8 cellular contexts compared by ENCODE assay signal in genomic region chr5:132495672-132496630, GRCh38. TPM values are rescaled to one million over a fixed set of nuclear protein-coding genes. Genes with fewer than 3 reads are reported as not detected.
DNase-seq lines count a peak whose midpoint lies in the region; ATAC-seq and TF ChIP-seq lines count a peak whose summit lies in the region.

No MANE protein-coding gene starts in this region.

- H3K4me2 ChIP-seq in OCI-LY7 (ENCODE audit: low read length), result peak overlapping the region; percentile 99

- peak overlapping the region; percentile 82 for H3K9ac ChIP-seq in mucosa of stomach (ENCODE audit: low read length)

- DNase-seq in Caki2 (ENCODE audit: low read depth) (peak; percentile 82), HuH-7 (ENCODE audit: low spot score) (peak; percentile 90), OCI-LY7 (ENCODE audit: low spot score) (peak; percentile 93), erythroblast (lab: John Stamatoyannopoulos, UW) (peak; percentile 87 to 90)
- DNase-seq in activated T-cell treated with anti-CD3 and anti-CD28 coated beads, Interleukin-2, amount 50 U/mL, for 1 hour, result peak; percentile 80
- peak; percentile 69 to 73 for DNase-seq in stimulated activated CD8-positive, alpha-beta memory T cell treated with anti-CD3 and anti-CD28 coated beads, Interleukin-7, amount 100 ng/mL, for 1 hour (ENCODE audit: low read depth in 2 of 2)

- peak overlapping the region; percentile 73; the same call in 1 of the 2 replicates for H2AFZ ChIP-seq in OCI-LY7 (ENCODE audit: low read length)

- TF ChIP-seq POLR2A in erythroblast (IDR thresholded peaks at IDR 0.05; ENCODE audit: low read length), result peak; percentile 39

- no peaks in the 10 kb centered on the region for H3K9me3 ChIP-seq in OCI-LY7 (ENCODE audit: low read length)
- H3K9me3 ChIP-seq in mucosa of stomach (ENCODE audit: control insufficient read depth, low read length), result no peaks in the 10 kb centered on the region

- H3K4me1 ChIP-seq in OCI-LY7 (ENCODE audit: insufficient read depth, low read length, poor library complexity, severe bottlenecking) (peaks cover 65% of the 10 kb centered on the region), mucosa of stomach (ENCODE audit: control insufficient read depth, insufficient read depth, low read length) (peaks cover 65% of the 10 kb centered on the region)

- BruUV-seq in OCI-LY7 (replicated peaks; lab: Mats Ljungman, UMichigan), result no TSS peak

- intact Hi-C loops in OCI-LY7 (cut with micrococcal nuclease; ENCODE audit: unreplicated experiment), result loop anchor here (1.0 to 10.0 kb wide), 4 partner anchors 77 to 1439 kb away; no protein-coding TSS in a partner anchor

- no peaks in the 10 kb centered on the region for H3K79me2 ChIP-seq in OCI-LY7 (ENCODE audit: insufficient read depth, low read depth, low read length)

- no peaks in the 10 kb centered on the region for H3K9me2 ChIP-seq in OCI-LY7 (ENCODE audit: insufficient read depth, low read length)

- H3K4me3 ChIP-seq in OCI-LY7 (ENCODE audit: low read depth, low read length, poor library complexity, severe bottlenecking) (peak overlapping the region; percentile 78), mucosa of stomach (ENCODE audit: low read length) (peak overlapping the region; percentile 79)

- POLR2A ChIA-PET in OCI-LY7 (lab: Charles Lee), result interaction anchor here (0.6 to 3.0 kb wide), 21 partner anchors 12 to 949 kb away, joined by 3 to 26 read pairs (median 4); partner anchors contain the start of gene RAD50

- no peaks in the 10 kb centered on the region for H3K27me3 ChIP-seq in mucosa of stomach (ENCODE audit: control insufficient read depth, insufficient read depth, low read length)

- in situ Hi-C loops in Caki2 (cut with HindIII; ENCODE audit: low pct_unique_long_range_greater_than_20kb, low sequenced_read_pairs), result loop anchor here (25.0 kb wide), 1 partner anchor 109 kb away; no protein-coding TSS in a partner anchor

- no peaks in the 10 kb centered on the region for H4K20me1 ChIP-seq in OCI-LY7 (ENCODE audit: insufficient read depth, low read length)

- peak; percentile 35 for ATAC-seq in GM21423 (IDR thresholded peaks at IDR 0.05; ENCODE audit: unreplicated experiment)

- CTCF ChIA-PET in OCI-LY7 (lab: Charles Lee; ENCODE audit: unreplicated experiment), result interaction anchor here (0.6 to 1.4 kb wide), 8 partner anchors 29 to 608 kb away, joined by 3 to 9 read pairs (median 5); no protein-coding TSS in a partner anchor

- TF ChIP-seq CTCF in OCI-LY7 (conservative IDR thresholded peaks at IDR 0.05; ENCODE audit: low read length), result peak; percentile 54

- H3K36me3 ChIP-seq in OCI-LY7 (ENCODE audit: insufficient read depth, low read length), result no peaks in the 10 kb centered on the region
- H3K36me3 ChIP-seq in mucosa of stomach (ENCODE audit: control insufficient read depth, insufficient read depth, low read length), result no peaks in the 10 kb centered on the region

- peak overlapping the region; percentile 50 for H3K27ac ChIP-seq in OCI-LY7 (ENCODE audit: low read depth, low read length, poor library complexity, severe bottlenecking)

RNA-seq across cellular contexts. Expression of gene IRF1, which starts 5.4 kb away (rescaled TPM):
- total RNA-seq in Caki2 (2014; rRNA removed; shearing (Covaris generic); ENCODE audit: low replicate concordance), result 12.2 and 19.7 TPM in 2 replicates
- 25.9 and 39.4 TPM in 2 replicates for total RNA-seq in OCI-LY7 (2014; rRNA removed; shearing (Covaris generic))
- total RNA-seq in OCI-LY7 (2022), result 24.8 and 32.3 TPM in 2 replicates

RNA-seq across cellular contexts. Expression of gene IL5, which starts 47.4 kb away (rescaled TPM):
- total RNA-seq in Caki2 (2014; rRNA removed; shearing (Covaris generic); ENCODE audit: low replicate concordance), result not detected in 2 replicates
- total RNA-seq in OCI-LY7 (2014; rRNA removed; shearing (Covaris generic)), result not detected in 2 replicates
- not detected in 2 replicates for total RNA-seq in OCI-LY7 (2022)

Comparison
In these comparisons a context has a peak if more than half of its experiments do, and no peak if none do; other contexts are left out.
1. Peak in every context shown above with its lines: DNase-seq, ATAC-seq, H3K4me3 ChIP-seq and H3K27ac ChIP-seq.